In genomic region chr15:90087454-90088154, GRCh38 we compare ENCODE assay signal across 9 cellular contexts. TPM values are rescaled to one million over a fixed set of nuclear protein-coding genes. Genes with fewer than 3 reads are reported as not detected.
DNase-seq lines count a peak whose midpoint lies in the region; ATAC-seq and TF ChIP-seq lines count a peak whose summit lies in the region.
"Had no signal": no experiment of that assay in that cellular context is flagged by ENCODE, and none has a peak within 500 bp of the region (broad histone marks: within the 10 kb centered on the region; RNA-seq: fewer than 3 reads in every experiment).

No MANE protein-coding gene starts in this region.

- CTCF ChIA-PET in Calu3 (lab: Charles Lee): interaction anchor here (0.6 to 3.6 kb wide), 9 partner anchors 13 to 775 kb away, joined by 3 to 17 read pairs (median 3); partner anchors contain the start of genes AP3S2 and IDH2
- CTCF ChIA-PET in activated naive CD4-positive, alpha-beta T cell treated with anti-CD3 and anti-CD28 coated beads, Interleukin-2, amount 10 ng/mL, durations not matched to agents 7 days and 5 days (lab: Charles Lee): interaction anchor here (0.7 to 3.2 kb wide), 13 partner anchors 10 to 213 kb away, joined by 3 to 18 read pairs (median 4); partner anchors contain the start of gene IDH2

- no peak for TF ChIP-seq POLR2A in GM18505 (IDR thresholded peaks at IDR 0.05; ENCODE audit: borderline replicate concordance, extremely low read depth, insufficient read depth, insufficient read length)

- DNase-seq in Calu3: peak; percentile 51
- peak; percentile 29 for DNase-seq in HK-2 (ENCODE audit: unreplicated experiment)
- peak; percentile 55 for DNase-seq in activated naive CD4-positive, alpha-beta T cell treated with anti-CD3 and anti-CD28 coated beads, Interleukin-2, amount 10 ng/mL, durations not matched to agents 7 days and 5 days
- peak; percentile 34 for DNase-seq in left kidney (ENCODE audit: low read depth, low spot score)
- no peak for DNase-seq in T-helper 9 cell
- DNase-seq: heart right ventricle had no signal

- H3K9me3 Mint-ChIP-seq in Calu3 (ENCODE audit: low read depth, unreplicated experiment): no peaks in the 10 kb centered on the region
- H3K9me3 Mint-ChIP-seq in activated naive CD4-positive, alpha-beta T cell treated with anti-CD3 and anti-CD28 coated beads, Interleukin-2, amount 10 ng/mL, durations not matched to agents 7 days and 5 days: no peaks in the 10 kb centered on the region

- no peak for TF ChIP-seq CTCF in Calu3 (IDR thresholded peaks at IDR 0.05; ENCODE audit: unreplicated experiment)

- H3K4me1 Mint-ChIP-seq in Calu3 (ENCODE audit: low read depth, unreplicated experiment): no peaks in the 10 kb centered on the region
- H3K4me1 Mint-ChIP-seq in activated naive CD4-positive, alpha-beta T cell treated with anti-CD3 and anti-CD28 coated beads, Interleukin-2, amount 10 ng/mL, durations not matched to agents 7 days and 5 days: peaks cover 14% of the 10 kb centered on the region

- no TSS peak for BruUV-seq in Calu3 (replicated peaks; lab: Mats Ljungman, UMichigan)

- intact Hi-C loops in Calu3 (cut with micrococcal nuclease; ENCODE audit: unreplicated experiment): loop anchor here (1.0 kb wide), 1 partner anchor 189 kb away; no protein-coding TSS in a partner anchor

- H3K36me3 Mint-ChIP-seq in Calu3 (ENCODE audit: insufficient read depth, unreplicated experiment): peaks cover 17% of the 10 kb centered on the region
- peaks cover 71% of the 10 kb centered on the region for H3K36me3 Mint-ChIP-seq in activated naive CD4-positive, alpha-beta T cell treated with anti-CD3 and anti-CD28 coated beads, Interleukin-2, amount 10 ng/mL, durations not matched to agents 7 days and 5 days

- no peak overlapping the region for H3K4me3 Mint-ChIP-seq in Calu3 (ENCODE audit: low read depth, unreplicated experiment)
- no peak overlapping the region for H3K4me3 Mint-ChIP-seq in activated naive CD4-positive, alpha-beta T cell treated with anti-CD3 and anti-CD28 coated beads, Interleukin-2, amount 10 ng/mL, durations not matched to agents 7 days and 5 days

- ATAC-seq in GM21619 (IDR thresholded peaks at IDR 0.05; ENCODE audit: unreplicated experiment): no peak
- ATAC-seq in HG03521 (IDR thresholded peaks at IDR 0.05; ENCODE audit: unreplicated experiment): no peak
- ATAC-seq in GM18505 (IDR thresholded peaks at IDR 0.05; ENCODE audit: unreplicated experiment): no peak

- H3K27ac Mint-ChIP-seq in Calu3 (ENCODE audit: unreplicated experiment): no peak overlapping the region
- peak overlapping the region; percentile 70 for H3K27ac Mint-ChIP-seq in activated naive CD4-positive, alpha-beta T cell treated with anti-CD3 and anti-CD28 coated beads, Interleukin-2, amount 10 ng/mL, durations not matched to agents 7 days and 5 days

- H3K27me3 Mint-ChIP-seq in Calu3 (ENCODE audit: unreplicated experiment): no peaks in the 10 kb centered on the region
- H3K27me3 Mint-ChIP-seq in activated naive CD4-positive, alpha-beta T cell treated with anti-CD3 and anti-CD28 coated beads, Interleukin-2, amount 10 ng/mL, durations not matched to agents 7 days and 5 days: no peaks in the 10 kb centered on the region

RNA-seq across cellular contexts. Expression of gene IDH2, which starts 14.7 kb away (rescaled TPM):
- 96.1 and 108 TPM in 2 replicates for total RNA-seq in Calu3 (2022)
